ENCODE assay signal across 7 cellular contexts in the genomic region with DNA sequence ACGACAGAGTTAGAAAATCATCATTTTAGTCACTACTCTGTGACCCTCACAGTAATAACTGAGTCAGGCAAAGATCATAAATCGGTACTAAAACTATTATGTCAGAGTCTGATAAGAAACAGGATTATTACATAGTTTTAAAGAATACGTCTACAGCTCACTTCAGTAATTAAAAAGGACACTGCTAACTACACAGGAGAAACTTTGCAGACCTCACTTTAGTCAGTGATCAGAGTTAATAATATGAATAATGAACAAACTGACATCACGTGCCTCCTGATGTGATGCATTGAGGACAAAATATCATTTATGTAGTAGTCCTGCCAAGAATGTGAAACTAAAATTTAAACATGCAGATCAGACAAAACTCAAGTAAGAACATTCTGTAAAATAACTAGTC.
"Had no signal": no experiment of that assay in that cellular context is flagged by ENCODE, and none has a peak within 500 bp of the region (broad histone marks: within the 10 kb centered on the region; RNA-seq: fewer than 3 reads in every experiment).

No MANE protein-coding gene starts in this region.

- H3K27ac ChIP-seq: HL-60 had no signal

- H3K4me3 ChIP-seq: GM23338 had no signal

- H3K27ac Mint-ChIP-seq: GM23338, H9, IgD-negative memory B cell had no signal

- H2AFZ ChIP-seq: GM23338 had no signal

- ATAC-seq: GM23338, HepG2 had no signal

- H3K4me2 ChIP-seq: GM23338 had no signal

- H3K4me3 Mint-ChIP-seq: GM23338, H9, IgD-negative memory B cell had no signal

- H3K27me3 Mint-ChIP-seq: IgD-negative memory B cell had no signal

- H3K9me3 Mint-ChIP-seq: GM23338, H9, IgD-negative memory B cell had no signal

- H3K4me1 Mint-ChIP-seq: GM23338, H9 had no signal

- DNase-seq: H9, HCEC 1CT, KBM-7 had no signal
